In the genomic region with DNA sequence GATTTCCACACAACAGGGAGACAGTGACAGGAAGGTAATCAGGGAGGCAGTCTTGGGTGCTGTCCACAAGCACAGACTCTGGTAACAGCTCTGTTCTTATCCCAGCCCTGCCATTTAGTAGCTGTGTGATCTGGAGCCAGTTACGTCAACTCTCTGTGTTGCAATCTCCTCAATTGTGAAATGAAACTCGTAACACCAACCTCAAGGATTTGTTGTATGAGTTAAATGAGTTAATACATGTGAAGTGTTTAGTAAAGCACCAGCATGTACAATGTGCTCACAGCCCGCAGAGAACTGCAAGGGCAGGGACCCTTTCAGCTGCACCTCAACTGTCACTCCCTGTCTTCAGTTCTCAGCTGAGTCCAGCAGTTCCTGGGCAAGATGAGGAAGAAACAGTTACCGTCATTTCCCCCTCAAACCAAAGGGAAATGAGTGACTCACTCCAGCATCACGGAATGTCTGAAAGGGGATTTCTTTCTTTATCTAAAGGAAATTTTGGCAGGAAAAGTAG, we compare ENCODE assay signal across 10 cellular contexts. TPM values are rescaled to one million over a fixed set of nuclear protein-coding genes. Genes with fewer than 3 reads are reported as not detected.
A peak's percentile ranks its signal among the peaks of the same experiment; 100 is the strongest.
DNase-seq lines count a peak whose midpoint lies in the region; ATAC-seq and TF ChIP-seq lines count a peak whose summit lies in the region.
"Had no signal": no experiment of that assay in that cellular context is flagged by ENCODE, and none has a peak within 500 bp of the region (broad histone marks: within the 10 kb centered on the region; RNA-seq: fewer than 3 reads in every experiment).

No MANE protein-coding gene starts in this region.

- no peaks in the 10 kb centered on the region for H3K36me3 ChIP-seq in left ventricle myocardium inferior

- peak; percentile 17 for DNase-seq in activated CD4-positive, alpha-beta T cell treated with anti-CD3 and anti-CD28 coated beads for 48 hours
- no peak for DNase-seq in activated CD4-positive, alpha-beta T cell treated with anti-CD3 and anti-CD28 coated beads for 1 hour
- peak; percentile 65 for DNase-seq in T1000 (lab: John Stamatoyannopoulos, UW)
- DNase-seq in left ventricle myocardium inferior: peak; percentile 25
- DNase-seq in stromal cell of bone marrow (ENCODE audit: low read depth): peak; percentile 87
- no peak for DNase-seq in iPS-NIHi11 (ENCODE audit: low spot score)
- DNase-seq: DMS53 had no signal

- peaks cover 19% of the 10 kb centered on the region for H3K4me1 ChIP-seq in left ventricle myocardium inferior

- peak overlapping the region; percentile 85 for H3K27ac ChIP-seq in left ventricle myocardium inferior (replicated peaks)

- TF ChIP-seq CTCF in left ventricle myocardium inferior (IDR thresholded peaks at IDR 0.05; ENCODE audit: borderline replicate concordance): no peak

- H3K4me3 ChIP-seq in left ventricle myocardium inferior: peak overlapping the region; percentile 37

- ATAC-seq in HG02884 (IDR thresholded peaks at IDR 0.05; ENCODE audit: unreplicated experiment) (no peak), HG03196 (IDR thresholded peaks at IDR 0.05; ENCODE audit: unreplicated experiment) (no peak)
- ATAC-seq: T-cell had no signal

- H3K9me3 ChIP-seq in left ventricle myocardium inferior (replicated peaks): peaks cover 3% of the 10 kb centered on the region

- intact Hi-C loops in left ventricle myocardium inferior (cut with micrococcal nuclease): no loop called here

- H3K27me3 ChIP-seq in left ventricle myocardium inferior (ENCODE audit: low read depth): no peaks in the 10 kb centered on the region

RNA-seq across cellular contexts. Expression of gene MB21D2, which starts 39.8 kb away (rescaled TPM):
- 1.8 TPM for total RNA-seq in left ventricle myocardium inferior

Comparison
In these comparisons a context has a peak if more than half of its experiments do, and no peak if none do; other contexts are left out.
1. DNase-seq: peak in activated CD4-positive, alpha-beta T cell treated with anti-CD3 and anti-CD28 coated beads for 48 hours (single experiment), T1000 (single experiment), left ventricle myocardium inferior (single experiment) and stromal cell of bone marrow (single experiment); none in activated CD4-positive, alpha-beta T cell treated with anti-CD3 and anti-CD28 coated beads for 1 hour (single experiment) and iPS-NIHi11 (single experiment).